ENCODE assay signal across 9 cellular contexts in genomic region chr7:129948338-129948737, GRCh38. TPM values are rescaled to one million over a fixed set of nuclear protein-coding genes. Genes with fewer than 3 reads are reported as not detected.
DNase-seq lines count a peak whose midpoint lies in the region; ATAC-seq and TF ChIP-seq lines count a peak whose summit lies in the region.
"Had no signal": no experiment of that assay in that cellular context is flagged by ENCODE, and none has a peak within 500 bp of the region (broad histone marks: within the 10 kb centered on the region; RNA-seq: fewer than 3 reads in every experiment).

No MANE protein-coding gene starts in this region.

- no peaks in the 10 kb centered on the region for H3K27me3 Mint-ChIP-seq in activated naive CD8-positive, alpha-beta T cell treated with anti-CD3 and anti-CD28 coated beads, Interleukin-2, amount 10 ng/mL, durations not matched to agents 7 days and 5 days
- H3K27me3 Mint-ChIP-seq in activated naive CD8-positive, alpha-beta T cell treated with anti-CD3 and anti-CD28 coated beads for 36 hours: no peaks in the 10 kb centered on the region

- H3K4me1 Mint-ChIP-seq in activated naive CD8-positive, alpha-beta T cell treated with anti-CD3 and anti-CD28 coated beads, Interleukin-2, amount 10 ng/mL, durations not matched to agents 7 days and 5 days: peaks cover 6% of the 10 kb centered on the region
- peaks cover 28% of the 10 kb centered on the region for H3K4me1 Mint-ChIP-seq in activated naive CD8-positive, alpha-beta T cell treated with anti-CD3 and anti-CD28 coated beads for 36 hours

- H3K27ac ChIP-seq in dorsolateral prefrontal cortex (peak overlapping the region in 58 of 59 donors; percentile 20 to 98 (median 94)), muscle layer of duodenum (ENCODE audit: low read length) (peak overlapping the region; percentile 97), upper lobe of right lung (peak overlapping the region; percentile 91)

- H3K4me3 Mint-ChIP-seq in activated naive CD8-positive, alpha-beta T cell treated with anti-CD3 and anti-CD28 coated beads, Interleukin-2, amount 10 ng/mL, durations not matched to agents 7 days and 5 days: peak overlapping the region; percentile 31
- no peak overlapping the region for H3K4me3 Mint-ChIP-seq in activated naive CD8-positive, alpha-beta T cell treated with anti-CD3 and anti-CD28 coated beads for 36 hours

- H3K9me3 ChIP-seq in muscle layer of duodenum (ENCODE audit: control insufficient read depth in 1 of 2, low read length in 2 of 2): no peaks in the 10 kb centered on the region
- no peaks in the 10 kb centered on the region for H3K9me3 ChIP-seq in upper lobe of right lung

- peaks cover 10% of the 10 kb centered on the region for H3K36me3 Mint-ChIP-seq in activated naive CD8-positive, alpha-beta T cell treated with anti-CD3 and anti-CD28 coated beads, Interleukin-2, amount 10 ng/mL, durations not matched to agents 7 days and 5 days
- H3K36me3 Mint-ChIP-seq in activated naive CD8-positive, alpha-beta T cell treated with anti-CD3 and anti-CD28 coated beads for 36 hours: peaks cover 18% of the 10 kb centered on the region

- H3K4me3 ChIP-seq in dorsolateral prefrontal cortex: peak overlapping the region in 40 of 59 donors; percentile 81 to 99 (median 91)
- H3K4me3 ChIP-seq in muscle layer of duodenum (ENCODE audit: low read depth in 1 of 2, low read length in 2 of 2): peak overlapping the region; percentile 77 to 96
- no peak overlapping the region for H3K4me3 ChIP-seq in upper lobe of right lung

- DNase-seq in activated naive CD8-positive, alpha-beta T cell treated with anti-CD3 and anti-CD28 coated beads, Interleukin-2, amount 10 ng/mL, durations not matched to agents 7 days and 5 days: no peak
- no peak for DNase-seq in activated naive CD8-positive, alpha-beta T cell treated with anti-CD3 and anti-CD28 coated beads for 36 hours
- DNase-seq in dorsolateral prefrontal cortex (no peak), upper lobe of right lung (peak; percentile 30), GDM1 (lab: John Stamatoyannopoulos, UW) (no peak)
- DNase-seq in activated CD4-positive, alpha-beta T cell treated with anti-CD3 and anti-CD28 coated beads for 1 hour: no peak

- ATAC-seq in activated naive CD8-positive, alpha-beta T cell treated with anti-CD3 and anti-CD28 coated beads, Interleukin-2, amount 10 ng/mL, durations not matched to agents 7 days and 5 days (ENCODE audit: low read depth): no peak
- ATAC-seq in upper lobe of right lung: no peak
- no peak for ATAC-seq in GM18519 (IDR thresholded peaks at IDR 0.05; ENCODE audit: low FRiP score, unreplicated experiment)

- H3K36me3 ChIP-seq in muscle layer of duodenum (ENCODE audit: control insufficient read depth in 1 of 2, insufficient read depth in 2 of 2, low read length in 2 of 2) (peaks cover 0 to 11% of the 10 kb centered on the region in 2 donors), upper lobe of right lung (no peaks in the 10 kb centered on the region)

- H3K27me3 ChIP-seq in dorsolateral prefrontal cortex: no peaks in the 10 kb centered on the region
- H3K27me3 ChIP-seq in muscle layer of duodenum (ENCODE audit: low read depth, low read length): no peaks in the 10 kb centered on the region
- no peaks in the 10 kb centered on the region for H3K27me3 ChIP-seq in upper lobe of right lung

- POLR2A ChIA-PET in activated naive CD8-positive, alpha-beta T cell treated with anti-CD3 and anti-CD28 coated beads, Interleukin-2, amount 10 ng/mL, durations not matched to agents 7 days and 5 days (lab: Charles Lee): interaction anchor here (0.5 to 1.2 kb wide), 4 partner anchors 11 to 515 kb away, joined by 4 to 5 read pairs (median 4); partner anchors contain the start of gene STRIP2

- intact Hi-C loops in dorsolateral prefrontal cortex (cut with DNase I): loop anchor here in 1 of 2 donors (2.0 kb wide), 2 partner anchors 22 to 118 kb away; no protein-coding TSS in a partner anchor
- intact Hi-C loops in upper lobe of right lung (cut with DNase I): no loop called here

- H3K9me3 Mint-ChIP-seq in activated naive CD8-positive, alpha-beta T cell treated with anti-CD3 and anti-CD28 coated beads, Interleukin-2, amount 10 ng/mL, durations not matched to agents 7 days and 5 days: no peaks in the 10 kb centered on the region
- peaks cover 2% of the 10 kb centered on the region for H3K9me3 Mint-ChIP-seq in activated naive CD8-positive, alpha-beta T cell treated with anti-CD3 and anti-CD28 coated beads for 36 hours

- H3K4me1 ChIP-seq in muscle layer of duodenum (ENCODE audit: control insufficient read depth in 1 of 2, insufficient read depth in 2 of 2, low read length in 2 of 2) (peaks cover 8 to 21% of the 10 kb centered on the region in 2 donors), upper lobe of right lung (peaks cover 42% of the 10 kb centered on the region)

- TF ChIP-seq CTCF in dorsolateral prefrontal cortex (IDR thresholded peaks at IDR 0.05 in 54 of 56, conservative IDR thresholded peaks at IDR 0.05 in 2 of 56; ENCODE audit: low read depth in 1 of 56, partially characterized antibody in 56 of 56) (no peak), upper lobe of right lung (IDR thresholded peaks at IDR 0.05) (no peak)

- no peak overlapping the region for H3K27ac Mint-ChIP-seq in activated naive CD8-positive, alpha-beta T cell treated with anti-CD3 and anti-CD28 coated beads, Interleukin-2, amount 10 ng/mL, durations not matched to agents 7 days and 5 days
- no peak overlapping the region for H3K27ac Mint-ChIP-seq in activated naive CD8-positive, alpha-beta T cell treated with anti-CD3 and anti-CD28 coated beads for 36 hours
- H3K27ac Mint-ChIP-seq: activated naive CD4-positive, alpha-beta T cell treated with anti-CD3 and anti-CD28 coated beads, Interleukin-2, amount 50 U/mL, for 72 hours had no signal

RNA-seq across cellular contexts. Expression of gene UBE2H, which starts 4.4 kb away (rescaled TPM):
- total RNA-seq in activated naive CD8-positive, alpha-beta T cell treated with anti-CD3 and anti-CD28 coated beads, Interleukin-2, amount 10 ng/mL, durations not matched to agents 7 days and 5 days: 10 to 100 TPM; 35.6 to 42.1 TPM
- 10 to 100 TPM; 15.7 to 16.9 TPM for total RNA-seq in activated naive CD8-positive, alpha-beta T cell treated with anti-CD3 and anti-CD28 coated beads for 36 hours
- total RNA-seq in dorsolateral prefrontal cortex: 100 to 1,000 TPM in 14 of 120 experiments, 10 to 100 TPM in 106; 66.1 to 118 (median 87.6) TPM
- total RNA-seq in upper lobe of right lung: 69.1 TPM
